31 cellular contexts compared by ENCODE assay signal in the genomic region with DNA sequence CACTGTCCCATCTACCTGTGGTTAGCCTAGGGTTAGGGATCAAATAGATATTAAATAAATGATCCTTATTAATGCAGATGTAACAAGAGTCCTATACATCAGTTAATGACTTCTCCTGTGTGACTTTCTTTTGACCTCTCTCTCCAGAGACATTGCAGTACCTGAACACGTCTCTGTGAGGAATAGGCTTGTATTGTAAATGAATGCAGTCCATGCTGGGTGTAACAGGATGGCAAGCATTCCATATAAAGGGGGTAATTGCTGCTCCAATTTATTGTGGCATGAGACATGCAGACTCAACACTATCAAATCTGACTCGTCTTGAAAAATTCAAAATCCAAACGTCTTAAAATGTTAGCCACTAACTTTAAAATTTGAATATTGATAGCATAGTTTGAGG.
"Had no signal": no experiment of that assay in that cellular context is flagged by ENCODE, and none has a peak within 500 bp of the region (broad histone marks: within the 10 kb centered on the region; RNA-seq: fewer than 3 reads in every experiment).

No MANE protein-coding gene starts in this region.

- H3K36me3 ChIP-seq: neural progenitor cell, ovary, right lobe of liver, sigmoid colon, spleen, suprapubic skin, tibial artery, upper lobe of left lung, vagina had no signal

- H3K4me1 Mint-ChIP-seq: natural killer cell; stimulated activated memory B cell treated with anti-CD40 and anti-IgM and Interleukin-4, amounts not matched to agents 10 μg/mL and 1 μg/mL and 100 μg/mL, for 72 hours had no signal

- H3K27ac ChIP-seq: neural progenitor cell, ovary, parathyroid adenoma, psoas muscle, right lobe of liver, sigmoid colon, spleen, suprapubic skin, testis, tibial artery, upper lobe of left lung, vagina had no signal

- H3K9me3 ChIP-seq: ovary, psoas muscle, right lobe of liver, suprapubic skin, testis, upper lobe of left lung, vagina had no signal

- H3K4me3 Mint-ChIP-seq: natural killer cell; nephron; neural progenitor cell; stimulated activated memory B cell treated with anti-CD40 and anti-IgM and Interleukin-4, amounts not matched to agents 10 μg/mL and 1 μg/mL and 100 μg/mL, for 72 hours; stimulated activated naive CD8-positive, alpha-beta T cell treated with anti-CD3 and anti-CD28 coated beads, Interleukin-15, amount 100 ng/mL, for 72 hours had no signal

- H3K4me1 ChIP-seq: parathyroid adenoma, psoas muscle, vagina had no signal

- ATAC-seq: natural killer cell; psoas muscle; right cardiac atrium; right lobe of liver; stimulated activated memory B cell treated with anti-CD40 and anti-IgM and Interleukin-4, amounts not matched to agents 10 μg/mL and 1 μg/mL and 100 μg/mL, for 72 hours; stimulated activated naive CD8-positive, alpha-beta T cell treated with anti-CD3 and anti-CD28 coated beads, Interleukin-15, amount 100 ng/mL, for 72 hours; stimulated activated naive CD8-positive, alpha-beta T cell treated with anti-CD3 and anti-CD28 coated beads, Interleukin-15, Interleukin-2, amounts not matched to agents 100 U/mL and 50 U/mL, for 24 hours had no signal

- H3K9me3 Mint-ChIP-seq: natural killer cell; stimulated activated naive CD8-positive, alpha-beta T cell treated with anti-CD3 and anti-CD28 coated beads, Interleukin-15, amount 100 ng/mL, for 72 hours had no signal

- FAIRE-seq: urothelium cell line had no signal

- DNase-seq: natural killer cell; occipital lobe; ovary; posterior cingulate gyrus; psoas muscle; right cardiac atrium; right lobe of liver; sigmoid colon; spleen; stimulated activated CD4-positive, alpha-beta T cell treated with anti-CD3 and anti-CD28 coated beads, Interleukin-12 subunit alpha, Interleukin-12 subunit beta, amount 100 ng/mL, for 4 hours; stimulated activated CD4-positive, alpha-beta T cell treated with anti-CD3 and anti-CD28 coated beads, Interleukin-1b, Interleukin-23, amount 100 ng/mL, for 48 hours; stimulated activated CD4-positive, alpha-beta T cell treated with anti-CD3 and anti-CD28 coated beads, Interleukin-4, amount 100 ng/mL, for 1 hour; stimulated activated CD4-positive, alpha-beta T cell treated with anti-CD3 and anti-CD28 coated beads, Interleukin-4, amount 100 ng/mL, for 4 hours; stimulated activated CD8-positive, alpha-beta memory T cell treated with anti-CD3 and anti-CD28 coated beads, Interleukin-4, amount 100 ng/mL, for 48 hours; stimulated activated naive CD4-positive, alpha-beta T cell; stimulated activated naive CD8-positive, alpha-beta T cell treated with anti-CD3 and anti-CD28 coated beads, Interleukin-15, amount 100 ng/mL, for 72 hours; stimulated activated naive CD8-positive, alpha-beta T cell treated with anti-CD3 and anti-CD28 coated beads, Interleukin-15, Interleukin-2, amounts not matched to agents 100 U/mL and 50 U/mL, for 24 hours; substantia nigra; testis; tibial artery; trophoblast cell; upper lobe of left lung had no signal

- H3K4me3 ChIP-seq: neural progenitor cell, ovary, psoas muscle, right lobe of liver, sigmoid colon, smooth muscle cell, spleen, suprapubic skin, testis, tibial artery, upper lobe of left lung, vagina had no signal

- H3K27ac Mint-ChIP-seq: natural killer cell; nephron; neural progenitor cell; progenitor cell of endocrine pancreas; stimulated activated memory B cell treated with anti-CD40 and anti-IgM and Interleukin-4, amounts not matched to agents 10 μg/mL and 1 μg/mL and 100 μg/mL, for 72 hours; stimulated activated naive CD8-positive, alpha-beta T cell treated with anti-CD3 and anti-CD28 coated beads, Interleukin-15, amount 100 ng/mL, for 72 hours had no signal

- H3K27me3 ChIP-seq: ovary, testis, vagina had no signal

- H3K36me3 Mint-ChIP-seq: neural progenitor cell; stimulated activated memory B cell treated with anti-CD40 and anti-IgM and Interleukin-4, amounts not matched to agents 10 μg/mL and 1 μg/mL and 100 μg/mL, for 72 hours had no signal
